In genomic region chr4:1633993-1634392, GRCh38 we compare ENCODE assay signal across 32 cellular contexts. TPM values are rescaled to one million over a fixed set of nuclear protein-coding genes. Genes with fewer than 3 reads are reported as not detected.
DNase-seq lines count a peak whose midpoint lies in the region; ATAC-seq, FAIRE-seq and TF ChIP-seq lines count a peak whose summit lies in the region.
"Had no signal": no experiment of that assay in that cellular context is flagged by ENCODE, and none has a peak within 500 bp of the region (broad histone marks: within the 10 kb centered on the region; RNA-seq: fewer than 3 reads in every experiment).

No MANE protein-coding gene starts in this region.

- H3K4me3 ChIP-seq in HepG2 (replicated peaks in 1 of 3; ENCODE audit: insufficient read depth in 1 of 3, low read depth in 2 of 3, low read length in 3 of 3), result peak overlapping the region in 1 of 3 experiments; percentile 44; a peak in 2 of 6 replicates
- H3K4me3 ChIP-seq in right lobe of liver, result no peak overlapping the region
- H3K4me3 ChIP-seq in K562, result no peak overlapping the region
- no peak overlapping the region for H3K4me3 ChIP-seq in neuronal stem cell (ENCODE audit: low read length in 2 of 2)
- H3K4me3 ChIP-seq in stomach, result no peak overlapping the region
- H3K4me3 ChIP-seq: A549; BLaER1; BLaER1 treated with 17β-estradiol and CSF1 and Interleukin-3, amounts not matched to agents 10 nM and 100 nM had no signal

- intact Hi-C loops in HepG2 (cut with micrococcal nuclease; ENCODE audit: unreplicated experiment) (no loop called here), right lobe of liver (cut with DNase I) (no loop called here), K562 (cut with micrococcal nuclease) (no loop called here), stomach (cut with DNase I; ENCODE audit: low total_unique reads) (loop anchor here (10.0 kb wide), 1 partner anchor 279 kb away; no protein-coding TSS in a partner anchor)

- no peak overlapping the region for H2BK12ac ChIP-seq in neuronal stem cell (ENCODE audit: low read length)

- in situ Hi-C loops in HepG2 (cut with HindIII; ENCODE audit: extremely low pct_ligation_motif_present, low pct_unique_long_range_greater_than_20kb), result no loop called here
- in situ Hi-C loops in K562 (cut with MboI), result no loop called here

- WGBS in HepG2 (ENCODE audit: low lambda C conversion rate), result 0% methylated on average over 1 of the region's 7 CpGs
- WGBS in right lobe of liver (ENCODE audit: insufficient coverage, low coverage, low lambda C conversion rate, missing lambda C conversion rate), result 30% methylated on average over 2 of the region's 7 CpGs
- 9% methylated on average over 7 of the region's 7 CpGs for WGBS in K562 (ENCODE audit: insufficient coverage, low coverage, missing lambda C conversion rate)
- no CpG with 5 or more reads among the region's 7 CpGs for WGBS in neuronal stem cell (ENCODE audit: extremely low coverage in 2 of 2, insufficient read length in 2 of 2, insufficient replicate concordance in 1 of 2), 2 donors
- WGBS in stomach, 5 donors, result 36 to 47% (median 38%) methylated on average over 5 to 7 of the region's 7 CpGs

- H2BK120ac ChIP-seq in neuronal stem cell (ENCODE audit: low read depth, low read length), result no peak overlapping the region

- no peak for TF ChIP-seq POLR2A in HepG2 (IDR thresholded peaks at IDR 0.05; ENCODE audit: insufficient read depth in 1 of 2, low read depth in 2 of 2, low read length in 2 of 2)
- TF ChIP-seq POLR2A in right lobe of liver (IDR thresholded peaks at IDR 0.05), result no peak
- no peak for TF ChIP-seq POLR2A in K562 (conservative IDR thresholded peaks at IDR 0.05)
- no peak for TF ChIP-seq POLR2A in stomach (IDR thresholded peaks at IDR 0.05)

- no peak for FAIRE-seq in HepG2 (lab: Jason Lieb, UNC)
- no peak for FAIRE-seq in K562 (lab: Jason Lieb, UNC)
- FAIRE-seq: A204.1, A549, D721Med had no signal

- CTCF ChIA-PET in HepG2 (lab: Yijun Ruan, JAX; ENCODE audit: low intra/inter-chr PET ratio, low total read pairs) (no interaction called here), K562 (lab: Yijun Ruan, JAX; ENCODE audit: low intra/inter-chr PET ratio) (no interaction called here)

- DNase-seq in HepG2 (ENCODE audit: low spot score) (no peak), right lobe of liver (no peak), K562 (ENCODE audit: extremely low read depth in 1 of 4, low spot score in 3 of 4) (no peak), neuronal stem cell (ENCODE audit: low spot score) (no peak), stomach (no peak)
- DNase-seq in stimulated activated CD4-positive, alpha-beta T cell treated with anti-CD3 and anti-CD28 coated beads, Interleukin-4, amount 100 ng/mL, for 4 hours, result no peak
- DNase-seq: 8988T; ACHN; AML-193; BE2C; C1 segment of cervical spinal cord; Caco-2; Calu3; CD4-positive, alpha-beta T cell; CD4-positive, CD25-positive, alpha-beta regulatory T cell; CD8-positive, alpha-beta memory T cell; CD8-positive, alpha-beta T cell; COR-L47; DMS 273 treated with DMSO at 0.1 percent for 48 hours; DMS153; DMS53; DMS79; DMS79 treated with DMSO at 0.1 percent for 48 hours; DND-41; EL had no signal

- TF ChIP-seq EP300 in HepG2 (IDR thresholded peaks at IDR 0.05; ENCODE audit: low read depth in 2 of 2, low read length in 2 of 2) (no peak), HepG2 (CRISPR knock-in tag; IDR thresholded peaks at IDR 0.05; ENCODE audit: borderline replicate concordance) (no peak), K562 (IDR thresholded peaks at IDR 0.05; ENCODE audit: low read length) (no peak), stomach (IDR thresholded peaks at IDR 0.05) (no peak)

- H3K23ac ChIP-seq in neuronal stem cell (ENCODE audit: low read depth, low read length, poor library complexity), result no peak overlapping the region

- TF ChIP-seq CTCF in HepG2 (CRISPR knock-in tag; IDR thresholded peaks at IDR 0.05) (no peak), right lobe of liver (IDR thresholded peaks at IDR 0.05) (no peak), K562 (IDR thresholded peaks at IDR 0.05 in 2 of 3, conservative IDR thresholded peaks at IDR 0.05 in 1 of 3; ENCODE audit: insufficient read depth in 2 of 3, low read depth in 1 of 3, low read length in 3 of 3) (no peak), stomach (IDR thresholded peaks at IDR 0.05) (no peak)

- no peaks in the 10 kb centered on the region for H4K20me1 ChIP-seq in HepG2 (ENCODE audit: insufficient read depth, low read length)
- H4K20me1 ChIP-seq in K562 (replicated peaks; ENCODE audit: control insufficient read depth, insufficient read depth, low read length), result 0 out of 2 replicates have a peak, but pooled peaks cover 4% of the 10 kb centered on the region
- H4K20me1 ChIP-seq: BLaER1 had no signal

- no peak for TF ChIP-seq RAD21 in HepG2 (CRISPR knock-in tag; IDR thresholded peaks at IDR 0.05)
- TF ChIP-seq RAD21 in K562 (CRISPR knock-in tag; conservative IDR thresholded peaks at IDR 0.05 in 1 of 2, IDR thresholded peaks at IDR 0.05 in 1 of 2), result no peak

- H3K79me1 ChIP-seq in neuronal stem cell (ENCODE audit: low read depth, low read length), result no peaks in the 10 kb centered on the region

- no peaks in the 10 kb centered on the region for H3K79me2 ChIP-seq in HepG2 (ENCODE audit: insufficient read depth, low read length)
- no peaks in the 10 kb centered on the region for H3K79me2 ChIP-seq in K562 (ENCODE audit: control insufficient read depth, insufficient read depth, low read length)

- no peak overlapping the region for H4K8ac ChIP-seq in neuronal stem cell (ENCODE audit: low read depth, low read length)

- peak overlapping the region; percentile 28 for H3K18ac ChIP-seq in neuronal stem cell (ENCODE audit: low read length)

- H2AFZ ChIP-seq in HepG2 (ENCODE audit: low read length), result no peak overlapping the region
- H2AFZ ChIP-seq in K562 (ENCODE audit: low read depth, low read length), result peak overlapping the region; percentile 17; the same call in 1 of the 2 replicates
- H2AFZ ChIP-seq in neuronal stem cell (ENCODE audit: low read length), result no peak overlapping the region

- peaks cover 0 to 47% of the 10 kb centered on the region in 2 experiments; a peak in 4 of 5 replicates for H3K27me3 ChIP-seq in HepG2 (ENCODE audit: control insufficient read depth in 1 of 2, insufficient read depth in 2 of 2, low read length in 2 of 2)
- H3K27me3 ChIP-seq in right lobe of liver, result no peaks in the 10 kb centered on the region
- H3K27me3 ChIP-seq in K562 (ENCODE audit: control insufficient read depth in 2 of 2, insufficient read depth in 2 of 2, low read length in 2 of 2), result peaks cover 8 to 29% of the 10 kb centered on the region in 2 experiments; a peak in 4 of 5 replicates
- peaks cover 0 to 9% (median 2%) of the 10 kb centered on the region in 3 experiments for H3K27me3 ChIP-seq in neuronal stem cell (ENCODE audit: control insufficient read depth in 3 of 3, insufficient read depth in 3 of 3, low read depth in 1 of 3, low read length in 3 of 3)
- H3K27me3 ChIP-seq in stomach, result peaks cover 0 to 10% (median 0%) of the 10 kb centered on the region in 3 donors

- H3K9me3 ChIP-seq in HepG2 (ENCODE audit: low read length) (no peaks in the 10 kb centered on the region), right lobe of liver (no peaks in the 10 kb centered on the region), K562 (replicated peaks; ENCODE audit: control insufficient read depth, insufficient read depth, low read depth, low read length) (no peaks in the 10 kb centered on the region), neuronal stem cell (replicated peaks in 1 of 2; ENCODE audit: control insufficient read depth in 2 of 2, insufficient read depth in 1 of 2, low read depth in 1 of 2, low read length in 2 of 2) (peaks cover 0 to 2% of the 10 kb centered on the region in 2 donors), stomach (peaks cover 0 to 10% (median 7%) of the 10 kb centered on the region in 4 donors)
- H3K9me3 ChIP-seq: A549, BE2C, BLaER1, Caco-2 had no signal

- no peak overlapping the region for H3K9ac ChIP-seq in HepG2 (ENCODE audit: insufficient read depth, low read depth, low read length)
- H3K9ac ChIP-seq in K562 (ENCODE audit: insufficient read depth in 1 of 2, low read depth in 2 of 2, low read length in 2 of 2), result peak overlapping the region in 1 of 2 experiments; percentile 46; a peak in 2 of 4 replicates
- no peak overlapping the region for H3K9ac ChIP-seq in neuronal stem cell (ENCODE audit: low read depth, low read length, poor library complexity)
- H3K9ac ChIP-seq: BLaER1; BLaER1 treated with 17β-estradiol and CSF1 and Interleukin-3, amounts not matched to agents 10 nM and 100 nM had no signal

- H3K9me1 ChIP-seq in K562 (ENCODE audit: control insufficient read depth, insufficient read depth, low read length), result no peaks in the 10 kb centered on the region

- BruUV-seq in HepG2 (replicated peaks; lab: Mats Ljungman, UMichigan) (no TSS peak), K562 (replicated peaks; lab: Mats Ljungman, UMichigan) (no TSS peak)

- H2BK15ac ChIP-seq in neuronal stem cell (ENCODE audit: low read length), result no peak overlapping the region

- H2AK5ac ChIP-seq in neuronal stem cell (ENCODE audit: low read depth, low read length), result peak overlapping the region; percentile 75

- ATAC-seq in HepG2, result peak; percentile 39
- no peak for ATAC-seq in right lobe of liver
- no peak for ATAC-seq in K562
- ATAC-seq: A549; CD8-positive, alpha-beta T cell had no signal

- H3K4ac ChIP-seq in neuronal stem cell (ENCODE audit: low read length), result no peak overlapping the region

- H3K4me2 ChIP-seq in HepG2 (ENCODE audit: low read depth, low read length) (peak overlapping the region; percentile 41), K562 (ENCODE audit: insufficient read depth, low read length) (no peak overlapping the region; the same call in 1 of the 2 replicates), neuronal stem cell (ENCODE audit: insufficient read depth, low read length, poor library complexity, severe bottlenecking) (no peak overlapping the region)
- H3K4me2 ChIP-seq: A549; BLaER1; BLaER1 treated with 17β-estradiol and CSF1 and Interleukin-3, amounts not matched to agents 10 nM and 100 nM had no signal

- H4K91ac ChIP-seq in neuronal stem cell (ENCODE audit: low read depth, low read length, poor library complexity), result no peak overlapping the region

- H3K4me1 ChIP-seq in HepG2 (ENCODE audit: insufficient read depth, low read length) (peaks cover 31% of the 10 kb centered on the region), right lobe of liver (no peaks in the 10 kb centered on the region), K562 (replicated peaks in 1 of 2; ENCODE audit: control insufficient read depth in 2 of 2, insufficient read depth in 2 of 2, low read length in 2 of 2) (peaks cover 13 to 64% of the 10 kb centered on the region in 2 experiments; a peak in 4 of 5 replicates), neuronal stem cell (ENCODE audit: control insufficient read depth in 2 of 2, insufficient read depth in 1 of 2, low read depth in 1 of 2, low read length in 2 of 2) (no peaks in the 10 kb centered on the region), stomach (peaks cover 0 to 5% (median 0%) of the 10 kb centered on the region in 4 donors)
- H3K4me1 ChIP-seq: A549, BE2C, Caco-2 had no signal

- H3K14ac ChIP-seq in neuronal stem cell (ENCODE audit: low read length), result no peak overlapping the region

- H3K27ac ChIP-seq in HepG2 (ENCODE audit: extremely low read length, insufficient read depth, low read length) (no peak overlapping the region), right lobe of liver (no peak overlapping the region), K562 (ENCODE audit: extremely low read depth, low read depth, low read length) (no peak overlapping the region), neuronal stem cell (replicated peaks; ENCODE audit: low read length) (no peak overlapping the region), stomach (no peak overlapping the region)
- H3K27ac ChIP-seq: 22Rv1; A549; BLaER1; BLaER1 treated with 17β-estradiol and CSF1 and Interleukin-3, amounts not matched to agents 10 nM and 100 nM; C4-2B had no signal

- H3K36me3 ChIP-seq in HepG2 (replicated peaks in 1 of 2; ENCODE audit: control insufficient read depth in 1 of 2, insufficient read depth in 2 of 2, low read length in 2 of 2) (no peaks in the 10 kb centered on the region), right lobe of liver (no peaks in the 10 kb centered on the region), K562 (ENCODE audit: control insufficient read depth, insufficient read depth, low read length) (no peaks in the 10 kb centered on the region), neuronal stem cell (replicated peaks in 1 of 2; ENCODE audit: control insufficient read depth in 2 of 2, insufficient read depth in 2 of 2, low read length in 2 of 2) (no peaks in the 10 kb centered on the region), stomach (no peaks in the 10 kb centered on the region)
- H3K36me3 ChIP-seq: BE2C; BLaER1; BLaER1 treated with 17β-estradiol and CSF1 and Interleukin-3, amounts not matched to agents 10 nM and 100 nM had no signal

- POLR2A ChIA-PET in HepG2 (lab: Yijun Ruan, JAX) (no interaction called here), K562 (lab: Yijun Ruan, JAX) (interaction anchor here (0.6 kb wide), 1 partner anchor 156 kb away, joined by 4 read pairs; no protein-coding TSS in a partner anchor)

- no peak overlapping the region for H2BK5ac ChIP-seq in neuronal stem cell (ENCODE audit: low read length)

RNA-seq across cellular contexts. Expression of gene FAM53A, which starts 50.1 kb away (rescaled TPM):
- total RNA-seq in HepG2 (2016; rRNA removed; fragmentation: Illumina TruSeq; extraction: Trizol) (0.62 and 1.1 TPM in 2 replicates), right lobe of liver (1 to 10 TPM in 2 of 6 experiments, under 1 TPM in 4; 0.56 to 3.5 (median 0.74) TPM), K562 (2014; rRNA removed) (1.8 and 2.6 TPM in 2 replicates), K562 (2014; rRNA removed; fragmentation: Illumina TruSeq; extraction: Trizol) (0.76 TPM in 1 of 2 replicates, not detected in the other), K562 (2015; rRNA removed; fragmentation: Illumina TruSeq; extraction: Trizol) (1.1 TPM in 2 replicates), K562 (2021) (1.6 and 2.0 TPM in 2 replicates), stomach (under 1 TPM in 1 of 5 donors, not detected in 4; 0.73 TPM)
- total RNA-seq in HepG2 (2016; cell fraction: cytosol; rRNA removed; fragmentation: Illumina TruSeq; extraction: Trizol; ENCODE audit: low read depth), result 1.9 TPM in 1 of 2 replicates, not detected in the other
- 0.22 and 0.56 TPM in 2 replicates for total RNA-seq in HepG2 (2016; cell fraction: insoluble cytoplasmic fraction; rRNA removed; fragmentation: Illumina TruSeq; extraction: Trizol)
- 0.83 and 1.1 TPM in 2 replicates for total RNA-seq in HepG2 (2016; cell fraction: membrane; rRNA removed; fragmentation: Illumina TruSeq; extraction: Trizol)
- total RNA-seq in HepG2 (2016; cell fraction: nucleus; rRNA removed; fragmentation: Illumina TruSeq; extraction: Trizol), result 0.43 and 0.44 TPM in 2 replicates
- polyA plus RNA-seq in HepG2 (2011; rRNA removed) (0.46 and 0.48 TPM in 2 replicates), K562 (2011; rRNA removed) (0.53 and 1.3 TPM in 2 replicates), K562 (2014; fragmentation: Illumina TruSeq; extraction: Trizol) (0.62 and 1.4 TPM in 2 replicates), K562 (2014; fragmentation: Nextera tagmentation; extraction: Ambion mirVana) (not detected), K562 (2014; rRNA removed) (1.4 and 2.7 TPM in 2 replicates), stomach (1 to 10 TPM; 1.4 to 2.8 (median 2.1) TPM)
- polyA plus RNA-seq in HepG2 (2011; cell fraction: cytosol; rRNA removed), result 0.33 and 0.60 TPM in 2 replicates
- polyA plus RNA-seq in HepG2 (2011; cell fraction: nucleus; rRNA removed), result 0.69 and 0.85 TPM in 2 replicates
- polyA plus RNA-seq in HepG2 (2012), result 0.20 and 0.35 TPM in 2 replicates
- 0.21 and 0.32 TPM in 2 replicates for polyA plus RNA-seq in HepG2 (2016; cell fraction: cytosol; fragmentation: Illumina TruSeq; extraction: Trizol; ENCODE audit: low read depth)
- 0.46 and 0.47 TPM in 2 replicates for polyA plus RNA-seq in HepG2 (2016; cell fraction: insoluble cytoplasmic fraction; fragmentation: Illumina TruSeq; extraction: Trizol; ENCODE audit: low read depth)
- polyA plus RNA-seq in HepG2 (2016; cell fraction: membrane; fragmentation: Illumina TruSeq; extraction: Trizol; ENCODE audit: low read depth), result 0.26 and 0.55 TPM in 2 replicates
- polyA plus RNA-seq in HepG2 (2016; cell fraction: nucleus; fragmentation: Illumina TruSeq; extraction: Trizol; ENCODE audit: insufficient read depth, low read depth), result 0.53 and 0.70 TPM in 2 replicates
- 0.62 and 1.6 TPM in 2 replicates for polyA minus RNA-seq in HepG2 (2011; rRNA and poly(A)+ RNA removed; ENCODE audit: low replicate concordance)
- not detected in 2 replicates for polyA minus RNA-seq in HepG2 (2011; cell fraction: cytosol; rRNA and poly(A)+ RNA removed)
- 0.13 and 0.50 TPM in 2 replicates for polyA minus RNA-seq in HepG2 (2011; cell fraction: nucleus; rRNA and poly(A)+ RNA removed)
- 3.4 and 8.9 TPM in 2 replicates for total RNA-seq in K562 (2011; cell fraction: chromatin; rRNA removed; ENCODE audit: low replicate concordance)
- 2.8 and 3.7 TPM in 2 replicates for total RNA-seq in K562 (2011; cell fraction: nucleolus; rRNA removed)
- total RNA-seq in K562 (2011; cell fraction: nucleoplasm; rRNA removed), result 2.1 and 2.4 TPM in 2 replicates
- 1.7 and 2.5 TPM in 2 replicates for polyA plus RNA-seq in K562 (2011; cell fraction: cytosol; rRNA removed)
- 1.9 and 2.9 TPM in 2 replicates for polyA plus RNA-seq in K562 (2011; cell fraction: nucleus; rRNA removed)
- polyA plus RNA-seq in K562 (2012), result 1.4 and 2.1 TPM in 2 replicates
- 0.45 and 1.1 TPM in 2 replicates for polyA minus RNA-seq in K562 (2011; rRNA and poly(A)+ RNA removed)
- polyA minus RNA-seq in K562 (2011; cell fraction: cytosol; rRNA and poly(A)+ RNA removed), result 2.6 and 3.8 TPM in 2 replicates
- polyA minus RNA-seq in K562 (2011; cell fraction: nucleus; rRNA and poly(A)+ RNA removed), result 1.00 and 1.8 TPM in 2 replicates
- 2.0 TPM for polyA plus RNA-seq in neuronal stem cell (2013, experiment 1 of 2)
- polyA plus RNA-seq in neuronal stem cell (2013, experiment 2 of 2), result 1.3 TPM

Comparison
In these comparisons a context has a peak if more than half of its experiments do, and no peak if none do; other contexts are left out.
1. Of the 241 proteins assayed by ChIP-seq in both HepG2 and K562: peak only in HepG2: GATAD2A, NR2F6 and PATZ1; only in K562: none; in both: none; in neither: 237; mixed calls (peak in some experiments, not most) for 1.